20 cellular contexts compared by ENCODE assay signal in genomic region chr12:23503544-23503943, GRCh38.
"Had no signal": no experiment of that assay in that cellular context is flagged by ENCODE, and none has a peak within 500 bp of the region (broad histone marks: within the 10 kb centered on the region; RNA-seq: fewer than 3 reads in every experiment).

No MANE protein-coding gene starts in this region.

- FAIRE-seq: RCC 7860 had no signal

- H3K9me3 ChIP-seq: SJSA1 had no signal

- H3K27me3 ChIP-seq: SJSA1 had no signal

- H3K4me1 Mint-ChIP-seq: IgD-negative memory B cell had no signal

- H3K4me3 Mint-ChIP-seq: IgD-negative memory B cell had no signal

- H3K4me3 ChIP-seq: SJSA1, SK-N-MC had no signal

- DNase-seq: KBM-7, MV-4-11, NCI-H1048, NCI-H1105, NCI-H1417, NCI-H1436 treated with DMSO at 0.1 percent for 48 hours, NCI-H1694, NCI-H187 treated with DMSO at 0.1 percent for 48 hours, NCI-H2081, NCI-H2107, NCI-H2227 treated with DMSO at 0.1 percent for 48 hours, NCI-H524 treated with DMSO at 0.1 percent for 48 hours, NCI-H774, Right ventricle myocardium superior, RPMI8226, SIG-M5 had no signal

- H3K36me3 Mint-ChIP-seq: IgD-negative memory B cell had no signal

- H3K27ac ChIP-seq: SJSA1, SK-N-MC had no signal

- H3K36me3 ChIP-seq: SJSA1 had no signal

- H3K27ac Mint-ChIP-seq: IgD-negative memory B cell had no signal

- H3K4me1 ChIP-seq: SJSA1 had no signal
